Comparison of ENCODE assay signal across 10 cellular contexts in genomic region chr1:51303751-51304196, GRCh38. TPM values are rescaled to one million over a fixed set of nuclear protein-coding genes. Genes with fewer than 3 reads are reported as not detected.
A peak's percentile ranks its signal among the peaks of the same experiment; 100 is the strongest.
DNase-seq lines count a peak whose midpoint lies in the region; ATAC-seq and TF ChIP-seq lines count a peak whose summit lies in the region.
"Had no signal": no experiment of that assay in that cellular context is flagged by ENCODE, and none has a peak within 500 bp of the region (broad histone marks: within the 10 kb centered on the region; RNA-seq: fewer than 3 reads in every experiment).

No MANE protein-coding gene starts in this region.

- H3K36me3 ChIP-seq in hepatocyte (replicated peaks; ENCODE audit: insufficient read depth, low read depth): no peaks in the 10 kb centered on the region
- H3K36me3 ChIP-seq in colonic mucosa: no peaks in the 10 kb centered on the region

- H3K79me2 ChIP-seq in hepatocyte: no peaks in the 10 kb centered on the region

- TF ChIP-seq CTCF in CD14-positive monocyte (IDR thresholded peaks at IDR 0.05) (no peak), hepatocyte (IDR thresholded peaks at IDR 0.05; ENCODE audit: poor library complexity) (no peak), colonic mucosa (IDR thresholded peaks at IDR 0.05) (no peak)

- peaks cover 12% of the 10 kb centered on the region for H3K4me1 Mint-ChIP-seq in CD14-positive monocyte

- H3K9me3 Mint-ChIP-seq in CD14-positive monocyte: peaks cover 0 to 1% (median 0%) of the 10 kb centered on the region in 7 donors

- intact Hi-C loops in CD14-positive monocyte (cut with micrococcal nuclease): no loop called here
- intact Hi-C loops in colonic mucosa (cut with DNase I): no loop called here

- H3K27ac ChIP-seq in hepatocyte (no peak overlapping the region), colonic mucosa (no peak overlapping the region)
- H3K27ac ChIP-seq: KMS-11 had no signal

- H3K4me1 ChIP-seq in hepatocyte (ENCODE audit: insufficient read depth) (no peaks in the 10 kb centered on the region), colonic mucosa (peaks cover 6% of the 10 kb centered on the region)

- H3K27ac Mint-ChIP-seq in CD14-positive monocyte: peak overlapping the region in 5 of 7 donors; percentile 73 to 85 (median 77)

- DNase-seq in CD14-positive monocyte (ENCODE audit: low spot score) (no peak), UCSD-AML1 (lab: John Stamatoyannopoulos, UW; ENCODE audit: unreplicated experiment) (peak; percentile 61), hepatocyte (ENCODE audit: low spot score) (peak; percentile 39), hippocampal formation (lab: John Stamatoyannopoulos, UW) (no peak), NCI-H345 (lab: John Stamatoyannopoulos, UW) (no peak), colonic mucosa (no peak), NCI-H524 treated with DMSO at 0.1 percent for 48 hours (lab: John Stamatoyannopoulos, UW) (no peak)
- DNase-seq: SHP77 had no signal

- no peak overlapping the region for H3K4me3 ChIP-seq in hepatocyte
- H3K4me3 ChIP-seq in colonic mucosa: no peak overlapping the region

- no peaks in the 10 kb centered on the region for H3K9me2 ChIP-seq in hepatocyte (replicated peaks; ENCODE audit: insufficient read depth)

- ATAC-seq in GM21825 (IDR thresholded peaks at IDR 0.05; ENCODE audit: unreplicated experiment): peak; percentile 39

- H3K4me3 Mint-ChIP-seq in CD14-positive monocyte: peak overlapping the region; percentile 75 to 90

- H2AFZ ChIP-seq in hepatocyte: no peak overlapping the region

- no peak overlapping the region for H3K9ac ChIP-seq in colonic mucosa (ENCODE audit: low read depth in 2 of 2, low read length in 2 of 2)
- H3K9ac ChIP-seq: KMS-11 had no signal

- no peak overlapping the region for H3K4me2 ChIP-seq in hepatocyte
- H3K4me2 ChIP-seq: KMS-11 had no signal

- no peaks in the 10 kb centered on the region for H4K20me1 ChIP-seq in hepatocyte (ENCODE audit: insufficient read depth, poor library complexity, severe bottlenecking)

- no peaks in the 10 kb centered on the region for H3K9me3 ChIP-seq in hepatocyte (ENCODE audit: low read depth)
- no peaks in the 10 kb centered on the region for H3K9me3 ChIP-seq in colonic mucosa

- H3K27me3 ChIP-seq in hepatocyte (no peaks in the 10 kb centered on the region), colonic mucosa (no peaks in the 10 kb centered on the region)

- peaks cover 0 to 5% (median 5%) of the 10 kb centered on the region in 3 donors for H3K27me3 Mint-ChIP-seq in CD14-positive monocyte (ENCODE audit: low read depth in 3 of 3)

- no peaks in the 10 kb centered on the region for H3K36me3 Mint-ChIP-seq in CD14-positive monocyte

- WGBS in hepatocyte (ENCODE audit: low lambda C conversion rate, missing lambda C conversion rate): 83% methylated on average over 7 of the region's 7 CpGs

RNA-seq across cellular contexts. Expression of gene TTC39A, which starts 26.6 kb away (rescaled TPM):
- polyA plus RNA-seq in CD14-positive monocyte (not detected), hepatocyte (18.9 and 20.5 TPM in 2 replicates)
- total RNA-seq in hepatocyte (35.1 and 40.0 TPM in 2 replicates), colonic mucosa (100 to 1,000 TPM in 1 of 2 donors, 10 to 100 TPM in 1; 95.2 to 148 TPM)

Comparison
In these comparisons a context has a peak if more than half of its experiments do, and no peak if none do; other contexts are left out.
1. DNase-seq: peak in UCSD-AML1 (single experiment) and hepatocyte (single experiment); none in CD14-positive monocyte (single experiment), hippocampal formation (0 of 2), NCI-H345 (single experiment), colonic mucosa (single experiment) and NCI-H524 treated with DMSO at 0.1 percent for 48 hours (single experiment).